1 cellular context compared by ENCODE assay signal in the genomic region with DNA sequence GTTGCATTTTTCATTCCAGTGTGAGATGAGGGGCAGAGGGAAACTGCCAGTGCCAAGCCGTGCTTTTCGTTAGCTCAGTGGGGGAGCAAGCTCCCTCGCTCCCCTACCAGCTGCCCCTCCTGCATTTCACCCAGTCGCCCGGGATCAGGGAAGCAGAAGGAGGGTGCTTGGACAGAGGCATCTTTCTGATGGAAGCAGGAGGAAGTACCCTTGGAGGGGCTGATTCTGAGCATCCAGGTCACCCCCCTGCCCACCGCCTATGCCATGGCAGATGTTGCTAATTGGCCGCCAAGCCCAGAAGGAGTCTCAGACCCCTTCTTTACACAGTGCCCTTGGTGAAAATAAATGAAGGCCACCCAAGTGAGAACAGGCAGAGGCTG.
TF ChIP-seq lines count a peak whose summit lies in the region.

No MANE protein-coding gene starts in this region.

TF ChIP-seq in IMR-90, 13 proteins besides CTCF, POLR2A, EP300 and RAD21 (continued from another document):
- no peak for TF ChIP-seq RFX5 (IDR thresholded peaks at IDR 0.05; ENCODE audit: low read depth, low read length)
- no peak for TF ChIP-seq MAZ (IDR thresholded peaks at IDR 0.05; ENCODE audit: borderline replicate concordance, low read depth, low read length)
- no peak for TF ChIP-seq CEBPB (IDR thresholded peaks at IDR 0.05; ENCODE audit: low read depth, low read length)
- TF ChIP-seq USF2 (IDR thresholded peaks at IDR 0.05; ENCODE audit: low read depth, low read length): no peak
